1 cellular context compared by ENCODE assay signal in genomic region chr1:23980006-23980724, GRCh38.
A peak's percentile ranks its signal among the peaks of the same experiment; 100 is the strongest.
TF ChIP-seq lines count a peak whose summit lies in the region.

Gene SRSF10, minus strand, starts transcription at chr1:23980327. Its CDS starts 72 bp downstream, at chr1:23980255.

TF ChIP-seq in HepG2, 621 proteins besides CTCF, POLR2A, EP300 and RAD21 (continued from another document and continues in another):
- TF ChIP-seq ZNF276 (CRISPR knock-in tag; IDR thresholded peaks at IDR 0.05; ENCODE audit: low read depth) (0 out of 2 replicates have a peak, but pooled peaks have one; percentile 20), ZNF124 (CRISPR knock-in tag; IDR thresholded peaks at IDR 0.05) (peak; percentile 48), CENPX (CRISPR knock-in tag; IDR thresholded peaks at IDR 0.05) (no peak), CENPT (CRISPR knock-in tag; IDR thresholded peaks at IDR 0.05; ENCODE audit: low read depth) (peak; percentile 97), SOX6 (IDR thresholded peaks at IDR 0.05) (no peak), SOX6 (CRISPR knock-in tag; IDR thresholded peaks at IDR 0.05) (peak; percentile 86), GRHL1 (CRISPR knock-in tag; conservative IDR thresholded peaks at IDR 0.05) (no peak), SMARCE1 (IDR thresholded peaks at IDR 0.05; ENCODE audit: borderline replicate concordance) (no peak), PRMT3 (CRISPR knock-in tag; IDR thresholded peaks at IDR 0.05; ENCODE audit: borderline replicate concordance, low read depth) (no peak), NR2F2 (IDR thresholded peaks at IDR 0.05; ENCODE audit: borderline replicate concordance, low read depth) (no peak), ZNF772 (CRISPR knock-in tag; IDR thresholded peaks at IDR 0.05) (peak; percentile 94; the same call in 1 of the 2 replicates), ZNF431 (CRISPR knock-in tag; IDR thresholded peaks at IDR 0.05; ENCODE audit: borderline replicate concordance, low read depth) (peak; percentile 99), SPEN (CRISPR knock-in tag; IDR thresholded peaks at IDR 0.05; ENCODE audit: low read depth) (peak; percentile 95), TBL1XR1 (IDR thresholded peaks at IDR 0.05; ENCODE audit: borderline replicate concordance, low read length, partially characterized antibody) (peak; percentile 42), RARG (CRISPR knock-in tag; IDR thresholded peaks at IDR 0.05; ENCODE audit: low read depth) (peak; percentile 95), ZGPAT (CRISPR knock-in tag; IDR thresholded peaks at IDR 0.05) (peak; percentile 92), SAFB2 (CRISPR knock-in tag; IDR thresholded peaks at IDR 0.05; ENCODE audit: borderline replicate concordance, low read depth) (peak; percentile 55; the same call in 1 of the 2 replicates), ZFP36L1 (CRISPR knock-in tag; IDR thresholded peaks at IDR 0.05) (0 out of 2 replicates have a peak, but pooled peaks have one; percentile 19), KMT2B (CRISPR knock-in tag; IDR thresholded peaks at IDR 0.05) (peak; percentile 58), ZBTB46 (CRISPR knock-in tag; IDR thresholded peaks at IDR 0.05; ENCODE audit: borderline replicate concordance) (0 out of 2 replicates have a peak, but pooled peaks have one; percentile 59), ZNF709 (CRISPR knock-in tag; IDR thresholded peaks at IDR 0.05) (peak; percentile 82), ZNF382 (CRISPR knock-in tag; IDR thresholded peaks at IDR 0.05; ENCODE audit: borderline replicate concordance) (no peak), PLRG1 (conservative IDR thresholded peaks at IDR 0.05) (no peak), AGO1 (IDR thresholded peaks at IDR 0.05; ENCODE audit: low read depth, low read length, poor library complexity, severe bottlenecking) (no peak), ZNF7 (CRISPR knock-in tag; IDR thresholded peaks at IDR 0.05) (no peak), TIGD3 (CRISPR knock-in tag; IDR thresholded peaks at IDR 0.05; ENCODE audit: borderline replicate concordance) (no peak), FOXP4 (CRISPR knock-in tag; IDR thresholded peaks at IDR 0.05) (peak; percentile 51), MTA1 (CRISPR knock-in tag; IDR thresholded peaks at IDR 0.05; ENCODE audit: borderline replicate concordance) (peak; percentile 40; the same call in 1 of the 2 replicates), ZNF207 (IDR thresholded peaks at IDR 0.05; ENCODE audit: borderline replicate concordance) (no peak), PHF20 (CRISPR knock-in tag; IDR thresholded peaks at IDR 0.05) (peak; percentile 73), ZNF549 (CRISPR knock-in tag; IDR thresholded peaks at IDR 0.05) (no peak), ZNF34 (CRISPR knock-in tag; IDR thresholded peaks at IDR 0.05; ENCODE audit: borderline replicate concordance) (no peak; the same call in 1 of the 2 replicates), ZNF468 (CRISPR knock-in tag; IDR thresholded peaks at IDR 0.05) (peak; percentile 93; the same call in 1 of the 2 replicates), SMAD9 (CRISPR knock-in tag; IDR thresholded peaks at IDR 0.05) (peak; percentile 39; the same call in 1 of the 2 replicates), FIP1L1 (IDR thresholded peaks at IDR 0.05; ENCODE audit: borderline replicate concordance, insufficient read depth, low read depth, low read length) (peak; percentile 97), ZZZ3 (CRISPR knock-in tag; IDR thresholded peaks at IDR 0.05; ENCODE audit: borderline replicate concordance) (peak; percentile 72; the same call in 1 of the 2 replicates), ZNF24 (IDR thresholded peaks at IDR 0.05) (no peak), SATB2 (CRISPR knock-in tag; IDR thresholded peaks at IDR 0.05) (peak; percentile 65; the same call in 1 of the 2 replicates), SYNCRIP (IDR thresholded peaks at IDR 0.05; ENCODE audit: insufficient read depth, low read depth, low read length) (no peak), KDM3A (CRISPR knock-in tag; IDR thresholded peaks at IDR 0.05; ENCODE audit: low read depth) (peak; percentile 94), HBP1 (CRISPR knock-in tag; IDR thresholded peaks at IDR 0.05; ENCODE audit: low read depth) (no peak; the same call in 1 of the 2 replicates), ZNF574 (CRISPR knock-in tag; IDR thresholded peaks at IDR 0.05) (no peak; the same call in none of the 2 replicates), IRX3 (CRISPR knock-in tag; IDR thresholded peaks at IDR 0.05; ENCODE audit: borderline replicate concordance, low read depth) (0 out of 2 replicates have a peak, but pooled peaks have one; percentile 48), ARNT2 (CRISPR knock-in tag; IDR thresholded peaks at IDR 0.05; ENCODE audit: low read depth) (peak; percentile 93), KDM5A (IDR thresholded peaks at IDR 0.05; ENCODE audit: borderline replicate concordance, low read length) (peak; percentile 40; the same call in 1 of the 2 replicates), ZNF550 (CRISPR knock-in tag; IDR thresholded peaks at IDR 0.05; ENCODE audit: borderline replicate concordance) (0 out of 2 replicates have a peak, but pooled peaks have one; percentile 26), ZNF275 (CRISPR knock-in tag; IDR thresholded peaks at IDR 0.05; ENCODE audit: borderline replicate concordance) (peak; percentile 89; the same call in 1 of the 2 replicates), ZNF513 (CRISPR knock-in tag; conservative IDR thresholded peaks at IDR 0.05) (no peak)
